In genomic region chr3:50612973-50613851, GRCh38 we compare ENCODE assay signal across 10 cellular contexts. TPM values are rescaled to one million over a fixed set of nuclear protein-coding genes. Genes with fewer than 3 reads are reported as not detected.
DNase-seq lines count a peak whose midpoint lies in the region; ATAC-seq, FAIRE-seq and TF ChIP-seq lines count a peak whose summit lies in the region.
"Had no signal": no experiment of that assay in that cellular context is flagged by ENCODE, and none has a peak within 500 bp of the region (broad histone marks: within the 10 kb centered on the region; RNA-seq: fewer than 3 reads in every experiment).

No MANE protein-coding gene starts in this region.

- H3K36me3 Mint-ChIP-seq in T-cell = peaks cover 31% of the 10 kb centered on the region
- H3K36me3 Mint-ChIP-seq in endothelial cell (ENCODE audit: low read depth, unreplicated experiment) = peaks cover 4% of the 10 kb centered on the region
- no peaks in the 10 kb centered on the region for H3K36me3 Mint-ChIP-seq in progenitor cell of endocrine pancreas (ENCODE audit: insufficient read depth)

- DNase-seq in GM12891 (ENCODE audit: insufficient read length, low spot score) (no peak), T-cell (peak in 2 of 34 experiments; percentile 17), endothelial cell (ENCODE audit: low spot score) (no peak), progenitor cell of endocrine pancreas (ENCODE audit: low spot score, unreplicated experiment) (no peak), T-helper 9 cell (no peak), NCI-H345 (lab: John Stamatoyannopoulos, UW) (no peak), hippocampal formation (lab: John Stamatoyannopoulos, UW) (no peak)

- POLR2A ChIA-PET in T-cell (lab: Charles Lee) = interaction anchor here (1.0 to 1.1 kb wide), 2 partner anchors 35 to 41 kb away, joined by 4 to 5 read pairs; no protein-coding TSS in a partner anchor

- H3K27ac Mint-ChIP-seq in T-cell = peak overlapping the region; percentile 99 to 100
- H3K27ac Mint-ChIP-seq in endothelial cell (ENCODE audit: unreplicated experiment) = no peak overlapping the region
- no peak overlapping the region for H3K27ac Mint-ChIP-seq in progenitor cell of endocrine pancreas

- no peak for TF ChIP-seq POLR2A in GM12891 (IDR thresholded peaks at IDR 0.05; ENCODE audit: low read depth, low read length)

- H3K27me3 Mint-ChIP-seq in T-cell (no peaks in the 10 kb centered on the region), endothelial cell (ENCODE audit: unreplicated experiment) (peaks cover 15% of the 10 kb centered on the region), progenitor cell of endocrine pancreas (peaks cover 18% of the 10 kb centered on the region)

- ATAC-seq in T-cell (replicated peaks in 1 of 4) (no peak), GM19023 (IDR thresholded peaks at IDR 0.05; ENCODE audit: unreplicated experiment) (no peak)
- ATAC-seq: sciatic nerve had no signal

- TF ChIP-seq CTCF in endothelial cell (IDR thresholded peaks at IDR 0.05; ENCODE audit: unreplicated experiment) (no peak), progenitor cell of endocrine pancreas (IDR thresholded peaks at IDR 0.05; ENCODE audit: unreplicated experiment) (no peak)

- peaks cover 61 to 70% (median 65%) of the 10 kb centered on the region in 3 donors for H3K4me1 Mint-ChIP-seq in T-cell
- H3K4me1 Mint-ChIP-seq in endothelial cell (ENCODE audit: unreplicated experiment) = peaks cover 36% of the 10 kb centered on the region
- H3K4me1 Mint-ChIP-seq in progenitor cell of endocrine pancreas (ENCODE audit: low read depth) = peaks cover 27% of the 10 kb centered on the region

- H3K4me3 Mint-ChIP-seq in T-cell (peak overlapping the region; percentile 80 to 96 (median 93)), endothelial cell (ENCODE audit: unreplicated experiment) (peak overlapping the region; percentile 86), progenitor cell of endocrine pancreas (ENCODE audit: low read depth) (peak overlapping the region; percentile 83)

- peak; percentile 16 for FAIRE-seq in GM12891 (lab: Jason Lieb, UNC)
- FAIRE-seq: islet of Langerhans had no signal

- CTCF ChIA-PET in T-cell (lab: Charles Lee) = interaction anchor here (0.5 to 7.8 kb wide), 18 partner anchors 11 to 772 kb away, joined by 3 to 139 read pairs (median 5); partner anchors contain the start of genes C3orf18 (in 2 of the 2), HEMK1 (in 2 of the 2) and MANF (in 1 of the 2)

- H3K9me3 Mint-ChIP-seq in T-cell (no peaks in the 10 kb centered on the region), endothelial cell (ENCODE audit: unreplicated experiment) (no peaks in the 10 kb centered on the region), progenitor cell of endocrine pancreas (ENCODE audit: low read depth) (no peaks in the 10 kb centered on the region)

TF ChIP-seq in GM12891, 5 proteins besides CTCF, POLR2A, EP300 and RAD21:
- no peak for TF ChIP-seq PAX5 (IDR thresholded peaks at IDR 0.05; ENCODE audit: insufficient read depth, low read length, severe bottlenecking)
- no peak for TF ChIP-seq POU2F2 (IDR thresholded peaks at IDR 0.05; ENCODE audit: low read depth, low read length)
- TF ChIP-seq SPI1 (IDR thresholded peaks at IDR 0.05; ENCODE audit: low read depth, low read length) = no peak
- no peak for TF ChIP-seq TAF1 (IDR thresholded peaks at IDR 0.05; ENCODE audit: low read depth, low read length)
- TF ChIP-seq POLR2AphosphoS5 (IDR thresholded peaks at IDR 0.05; ENCODE audit: low read depth, low read length) = no peak

RNA-seq across cellular contexts. Expression of gene CISH, which starts 1.6 kb away (rescaled TPM):
- 0.37 TPM for polyA plus RNA-seq in GM12891 (2012; ENCODE audit: low read depth, missing spikeins)
- total RNA-seq in T-cell (100 to 1,000 TPM in 3 of 5 donors, 10 to 100 TPM in 2; 37.4 to 217 (median 190) TPM), endothelial cell (ENCODE audit: unreplicated experiment) (2.6 TPM), progenitor cell of endocrine pancreas (4.9 and 5.2 TPM in 2 replicates)

RNA-seq across cellular contexts. Expression of gene MAPKAPK3, which starts 3.7 kb away (rescaled TPM):
- 10.0 TPM for polyA plus RNA-seq in GM12891 (2012; ENCODE audit: low read depth, missing spikeins)
- total RNA-seq in T-cell (10 to 100 TPM; 35.1 to 66.6 (median 53.0) TPM), endothelial cell (ENCODE audit: unreplicated experiment) (6.4 TPM), progenitor cell of endocrine pancreas (40.8 and 42.6 TPM in 2 replicates)

RNA-seq across cellular contexts. Expression of gene HEMK1, which starts 43.9 kb away (rescaled TPM):
- 10.5 TPM for polyA plus RNA-seq in GM12891 (2012; ENCODE audit: low read depth, missing spikeins)
- total RNA-seq in T-cell (10 to 100 TPM; 35.5 to 66.6 (median 42.0) TPM), endothelial cell (ENCODE audit: unreplicated experiment) (10.9 TPM), progenitor cell of endocrine pancreas (23.0 and 23.7 TPM in 2 replicates)

RNA-seq across cellular contexts. Expression of gene C3orf18, which starts 45.7 kb away (rescaled TPM):
- polyA plus RNA-seq in GM12891 (2012; ENCODE audit: low read depth, missing spikeins) = 0.83 TPM
- total RNA-seq in T-cell (10 to 100 TPM; 15.3 to 24.7 (median 19.5) TPM), endothelial cell (ENCODE audit: unreplicated experiment) (4.0 TPM), progenitor cell of endocrine pancreas (12.0 and 12.5 TPM in 2 replicates)

Comparison
In these comparisons a context has a peak if more than half of its experiments do, and no peak if none do; other contexts are left out.
1. H3K27ac Mint-ChIP-seq: peak in T-cell (2 of 2); none in endothelial cell (single experiment) and progenitor cell of endocrine pancreas (single experiment).
2. Peak in every context shown above with its lines, with median percentiles within 50 percentile points of each other: H3K4me3 Mint-ChIP-seq.